ENCODE assay signal across 20 cellular contexts in genomic region chr3:129740120-129740519, GRCh38.
"Had no signal": no experiment of that assay in that cellular context is flagged by ENCODE, and none has a peak within 500 bp of the region (broad histone marks: within the 10 kb centered on the region; RNA-seq: fewer than 3 reads in every experiment).

No MANE protein-coding gene starts in this region.

- H3K4me1 ChIP-seq: colonic mucosa, prostate gland had no signal

- H3K9me3 Mint-ChIP-seq: memory B cell; mesothelial cell of epicardium; natural killer cell treated with Interleukin-12 subunit alpha and Interleukin-12 subunit beta and Interleukin-15 and Interleukin-18, amount 100 ng/mL, for 72 hours; stimulated activated naive B cell treated with anti-CD40 and anti-IgM and Interleukin-4, amounts not matched to agents 10 μg/mL and 1 μg/mL and 100 μg/mL, for 72 hours; stimulated activated naive CD8-positive, alpha-beta T cell treated with anti-CD3 and anti-CD28 coated beads, Interleukin-15, amount 100 ng/mL, for 72 hours had no signal

- H3K27ac ChIP-seq: colonic mucosa, heart right ventricle, left lung, lower lobe of right lung, parathyroid adenoma, prostate gland, testis, tibial nerve had no signal

- H3K36me3 Mint-ChIP-seq: natural killer cell treated with Interleukin-12 subunit alpha and Interleukin-12 subunit beta and Interleukin-15 and Interleukin-18, amount 100 ng/mL, for 72 hours had no signal

- H3K27me3 ChIP-seq: colonic mucosa, heart right ventricle, left lung, testis, tibial nerve had no signal

- H3K4me3 Mint-ChIP-seq: memory B cell; mesothelial cell of epicardium; natural killer cell treated with Interleukin-12 subunit alpha and Interleukin-12 subunit beta and Interleukin-15 and Interleukin-18, amount 100 ng/mL, for 72 hours; stimulated activated naive B cell treated with anti-CD40 and anti-IgM and Interleukin-4, amounts not matched to agents 10 μg/mL and 1 μg/mL and 100 μg/mL, for 72 hours; stimulated activated naive CD8-positive, alpha-beta T cell treated with anti-CD3 and anti-CD28 coated beads, Interleukin-15, amount 100 ng/mL, for 72 hours had no signal

- H3K9me3 ChIP-seq: colonic mucosa, heart right ventricle, left lung, lower lobe of right lung, prostate gland, testis, tibial nerve had no signal

- ATAC-seq: heart right ventricle; left lung; lower lobe of right lung; natural killer cell treated with Interleukin-12 subunit alpha and Interleukin-12 subunit beta and Interleukin-15 and Interleukin-18, amount 100 ng/mL, for 72 hours; sciatic nerve; stimulated activated naive B cell treated with anti-CD40 and anti-IgM and Interleukin-4, amounts not matched to agents 10 μg/mL and 1 μg/mL and 100 μg/mL, for 72 hours; stimulated activated naive CD8-positive, alpha-beta T cell treated with anti-CD3 and anti-CD28 coated beads, Interleukin-15, amount 100 ng/mL, for 72 hours had no signal

- H3K4me3 ChIP-seq: colonic mucosa, heart right ventricle, left lung, lower lobe of right lung, prostate gland, testis, tibial nerve had no signal

- H3K27ac Mint-ChIP-seq: memory B cell; mesothelial cell of epicardium; natural killer cell treated with Interleukin-12 subunit alpha and Interleukin-12 subunit beta and Interleukin-15 and Interleukin-18, amount 100 ng/mL, for 72 hours; stimulated activated naive B cell treated with anti-CD40 and anti-IgM and Interleukin-4, amounts not matched to agents 10 μg/mL and 1 μg/mL and 100 μg/mL, for 72 hours; stimulated activated naive CD8-positive, alpha-beta T cell treated with anti-CD3 and anti-CD28 coated beads, Interleukin-15, amount 100 ng/mL, for 72 hours had no signal

- H3K27me3 Mint-ChIP-seq: memory B cell; natural killer cell treated with Interleukin-12 subunit alpha and Interleukin-12 subunit beta and Interleukin-15 and Interleukin-18, amount 100 ng/mL, for 72 hours; stimulated activated naive B cell treated with anti-CD40 and anti-IgM and Interleukin-4, amounts not matched to agents 10 μg/mL and 1 μg/mL and 100 μg/mL, for 72 hours; stimulated activated naive CD8-positive, alpha-beta T cell treated with anti-CD3 and anti-CD28 coated beads, Interleukin-15, amount 100 ng/mL, for 72 hours had no signal

- H3K9ac ChIP-seq: parathyroid adenoma had no signal

- DNase-seq: colonic mucosa; effector CD4-positive, alpha-beta T cell; heart right ventricle; islet precursor cell; left lung; lower lobe of right lung; retina; stimulated activated CD4-positive, alpha-beta T cell treated with anti-CD3 and anti-CD28 coated beads, Interleukin-2, amount 100 ng/mL, for 24 hours; stimulated activated CD4-positive, alpha-beta T cell treated with anti-CD3 and anti-CD28 coated beads, Interleukin-4, amount 100 ng/mL, for 4 hours; stimulated activated naive B cell treated with anti-CD40 and anti-IgM and Interleukin-4, amounts not matched to agents 10 μg/mL and 1 μg/mL and 100 μg/mL, for 72 hours; stimulated activated naive CD8-positive, alpha-beta T cell treated with anti-CD3 and anti-CD28 coated beads, Interleukin-15, amount 100 ng/mL, for 72 hours; testis had no signal

- FAIRE-seq: frontal cortex had no signal

- H3K36me3 ChIP-seq: colonic mucosa, left lung, lower lobe of right lung, prostate gland, tibial nerve had no signal
